ENCODE assay signal across 19 cellular contexts in genomic region chr16:10931133-10931532, GRCh38. TPM values are rescaled to one million over a fixed set of nuclear protein-coding genes. Genes with fewer than 3 reads are reported as not detected.
A peak's percentile ranks its signal among the peaks of the same experiment; 100 is the strongest.
DNase-seq lines count a peak whose midpoint lies in the region; ATAC-seq and TF ChIP-seq lines count a peak whose summit lies in the region.
"Had no signal": no experiment of that assay in that cellular context is flagged by ENCODE, and none has a peak within 500 bp of the region (broad histone marks: within the 10 kb centered on the region; RNA-seq: fewer than 3 reads in every experiment).

No MANE protein-coding gene starts in this region.

- H3K36me3 Mint-ChIP-seq in T-helper 17 cell (ENCODE audit: low read depth) (peaks cover 3% of the 10 kb centered on the region), memory B cell (peaks cover 14% of the 10 kb centered on the region), type B pancreatic cell (peaks cover 13% of the 10 kb centered on the region)

- no peaks in the 10 kb centered on the region for H3K9me3 Mint-ChIP-seq in memory B cell
- no peaks in the 10 kb centered on the region for H3K9me3 Mint-ChIP-seq in type B pancreatic cell

- WGBS in right cardiac atrium = 56% methylated on average over 7 of the region's 7 CpGs

- H3K9me3 ChIP-seq in right atrium auricular region = no peaks in the 10 kb centered on the region
- no peaks in the 10 kb centered on the region for H3K9me3 ChIP-seq in right cardiac atrium (ENCODE audit: control insufficient read depth, low read length)
- no peaks in the 10 kb centered on the region for H3K9me3 ChIP-seq in T-helper 17 cell (ENCODE audit: control insufficient read depth, low read length, poor library complexity, severe bottlenecking)
- H3K9me3 ChIP-seq in upper lobe of right lung = no peaks in the 10 kb centered on the region
- H3K9me3 ChIP-seq: MG63, SK-N-SH had no signal

- H3K36me3 ChIP-seq in right atrium auricular region (peaks cover 47% of the 10 kb centered on the region), upper lobe of right lung (peaks cover 53% of the 10 kb centered on the region)

- no peak for ATAC-seq in right cardiac atrium
- ATAC-seq in T-helper 17 cell = no peak
- peak; percentile 2 for ATAC-seq in memory B cell (ENCODE audit: low read depth)
- no peak for ATAC-seq in upper lobe of right lung
- no peak for ATAC-seq in GM21576 (IDR thresholded peaks at IDR 0.05; ENCODE audit: unreplicated experiment)

- H3K27ac ChIP-seq in right atrium auricular region (peak overlapping the region; percentile 25 to 41), right cardiac atrium (ENCODE audit: low read length) (no peak overlapping the region), upper lobe of right lung (no peak overlapping the region)
- H3K27ac ChIP-seq: C4-2B had no signal

- peak overlapping the region; percentile 72 for H3K27ac Mint-ChIP-seq in T-helper 17 cell
- H3K27ac Mint-ChIP-seq in memory B cell = peak overlapping the region; percentile 62
- no peak overlapping the region for H3K27ac Mint-ChIP-seq in type B pancreatic cell

- no peak overlapping the region for H3K4me3 Mint-ChIP-seq in T-helper 17 cell
- no peak overlapping the region for H3K4me3 Mint-ChIP-seq in memory B cell
- no peak overlapping the region for H3K4me3 Mint-ChIP-seq in type B pancreatic cell

- H3K27me3 Mint-ChIP-seq in T-helper 17 cell = no peaks in the 10 kb centered on the region
- no peaks in the 10 kb centered on the region for H3K27me3 Mint-ChIP-seq in memory B cell
- H3K27me3 Mint-ChIP-seq in type B pancreatic cell = no peaks in the 10 kb centered on the region

- H3K4me3 ChIP-seq in right atrium auricular region (no peak overlapping the region), right cardiac atrium (ENCODE audit: low read length) (no peak overlapping the region), upper lobe of right lung (no peak overlapping the region)
- H3K4me3 ChIP-seq: MG63 had no signal

- peaks cover 0 to 54% of the 10 kb centered on the region in 2 donors for H3K4me1 ChIP-seq in right atrium auricular region
- H3K4me1 ChIP-seq in right cardiac atrium (ENCODE audit: control insufficient read depth, insufficient read depth, low read length) = peaks cover 19% of the 10 kb centered on the region
- peaks cover 42% of the 10 kb centered on the region for H3K4me1 ChIP-seq in upper lobe of right lung

- intact Hi-C loops in right cardiac atrium (cut with DNase I) = no loop called here
- intact Hi-C loops in upper lobe of right lung (cut with DNase I) = no loop called here

- DNase-seq in right atrium auricular region (ENCODE audit: low spot score) (no peak), right cardiac atrium (no peak), T-helper 17 cell (no peak), memory B cell (ENCODE audit: low spot score in 2 of 2) (no peak), upper lobe of right lung (peak; percentile 53), type B pancreatic cell (ENCODE audit: extremely low spot score, unreplicated experiment) (no peak), superior temporal gyrus (ENCODE audit: extremely low spot score) (no peak)
- DNase-seq: 8988T, AML-193, DMS79 treated with DMSO at 0.1 percent for 48 hours, MG63, NCI-H1092, NCI-H1436, NCI-H187 treated with DMSO at 0.1 percent for 48 hours, SIG-M5, SK-N-SH had no signal

- H3K27me3 ChIP-seq in right atrium auricular region = no peaks in the 10 kb centered on the region
- H3K27me3 ChIP-seq in right cardiac atrium (ENCODE audit: control insufficient read depth, insufficient read depth) = no peaks in the 10 kb centered on the region
- H3K27me3 ChIP-seq in upper lobe of right lung = no peaks in the 10 kb centered on the region
- H3K27me3 ChIP-seq: MG63 had no signal

- TF ChIP-seq CTCF in right atrium auricular region (IDR thresholded peaks at IDR 0.05) (no peak), upper lobe of right lung (IDR thresholded peaks at IDR 0.05) (no peak), type B pancreatic cell (conservative IDR thresholded peaks at IDR 0.05) (no peak)

- peaks cover 20% of the 10 kb centered on the region for H3K4me1 Mint-ChIP-seq in T-helper 17 cell
- H3K4me1 Mint-ChIP-seq in memory B cell = peaks cover 37% of the 10 kb centered on the region
- H3K4me1 Mint-ChIP-seq in type B pancreatic cell (ENCODE audit: unreplicated experiment) = no peaks in the 10 kb centered on the region

RNA-seq across cellular contexts. Expression of gene DEXI, which starts 11.1 kb away (rescaled TPM):
- total RNA-seq in right atrium auricular region (100 to 1,000 TPM; 129 to 164 TPM), right cardiac atrium (100 to 1,000 TPM in 2 of 4 donors, 10 to 100 TPM in 2; 82.2 to 126 (median 101) TPM), T-helper 17 cell (10 to 100 TPM; 14.2 to 15.1 TPM), upper lobe of right lung (36.3 TPM), type B pancreatic cell (ENCODE audit: low replicate concordance) (36.6 and 37.7 TPM in 2 replicates)
- polyA plus RNA-seq in right cardiac atrium = 127 TPM

RNA-seq across cellular contexts. Expression of gene CLEC16A, which starts 13.2 kb away (rescaled TPM):
- 10 to 100 TPM; 24.1 to 49.0 TPM for total RNA-seq in right atrium auricular region
- total RNA-seq in right cardiac atrium = 10 to 100 TPM; 24.0 to 31.5 (median 30.4) TPM
- 14.9 TPM for polyA plus RNA-seq in right cardiac atrium
- 10 to 100 TPM; 31.1 to 32.0 TPM for total RNA-seq in T-helper 17 cell
- total RNA-seq in upper lobe of right lung = 36.9 TPM
- 33.4 and 36.8 TPM in 2 replicates for total RNA-seq in type B pancreatic cell (ENCODE audit: low replicate concordance)

RNA-seq across cellular contexts. Expression of gene CIITA, which starts 54.1 kb away (rescaled TPM):
- total RNA-seq in right atrium auricular region (1 to 10 TPM; 3.2 to 3.4 TPM), right cardiac atrium (1 to 10 TPM; 5.3 to 9.1 (median 7.5) TPM), T-helper 17 cell (10 to 100 TPM in 1 of 2 donors, 1 to 10 TPM in 1; 9.7 to 25.3 TPM), upper lobe of right lung (78.9 TPM), type B pancreatic cell (ENCODE audit: low replicate concordance) (not detected in 2 replicates)
- polyA plus RNA-seq in right cardiac atrium = 7.3 TPM
- total RNA-seq: NCI-H460 had no signal

Comparison
In these comparisons a context has a peak if more than half of its experiments do, and no peak if none do; other contexts are left out.
1. H3K27ac ChIP-seq: peak in right atrium auricular region (2 of 2); none in right cardiac atrium (single experiment) and upper lobe of right lung (single experiment).